17 cellular contexts compared by ENCODE assay signal in genomic region chr21:31172328-31172727, GRCh38.
A peak's percentile ranks its signal among the peaks of the same experiment; 100 is the strongest.
DNase-seq lines count a peak whose midpoint lies in the region; ATAC-seq and TF ChIP-seq lines count a peak whose summit lies in the region.
"Had no signal": no experiment of that assay in that cellular context is flagged by ENCODE, and none has a peak within 500 bp of the region (broad histone marks: within the 10 kb centered on the region; RNA-seq: fewer than 3 reads in every experiment).

No MANE protein-coding gene starts in this region.

- H3K36me3 ChIP-seq in suprapubic skin, result no peaks in the 10 kb centered on the region
- H3K36me3 ChIP-seq: left ventricle myocardium inferior, tibial nerve had no signal

- no peak for ATAC-seq in activated naive CD4-positive, alpha-beta T cell treated with anti-CD3 and anti-CD28 coated beads, Interleukin-2, amount 50 U/mL, for 72 hours
- ATAC-seq in T-helper 17 cell (peak; percentile 7), HG03378 (IDR thresholded peaks at IDR 0.05; ENCODE audit: unreplicated experiment) (no peak), GM18517 (IDR thresholded peaks at IDR 0.05; ENCODE audit: unreplicated experiment) (no peak)
- ATAC-seq: sciatic nerve had no signal

- TF ChIP-seq POLR2A in suprapubic skin (IDR thresholded peaks at IDR 0.05), result no peak

- no peak for TF ChIP-seq EP300 in suprapubic skin (IDR thresholded peaks at IDR 0.05)

- WGBS in suprapubic skin, result 70% methylated on average over 6 of the region's 6 CpGs

- peak overlapping the region; percentile 71 for H3K4me3 Mint-ChIP-seq in T-helper 17 cell
- peak overlapping the region; percentile 6 for H3K4me3 Mint-ChIP-seq in glutamatergic neuron (ENCODE audit: unreplicated experiment)
- H3K4me3 Mint-ChIP-seq: activated CD8-positive, alpha-beta T cell treated with anti-CD3 and anti-CD28 coated beads for 36 hours had no signal

- H3K27ac Mint-ChIP-seq in activated naive CD4-positive, alpha-beta T cell treated with anti-CD3 and anti-CD28 coated beads, Interleukin-2, amount 50 U/mL, for 72 hours, result peak overlapping the region; percentile 6 to 62
- peak overlapping the region; percentile 92 for H3K27ac Mint-ChIP-seq in T-helper 17 cell
- peak overlapping the region; percentile 84 for H3K27ac Mint-ChIP-seq in glutamatergic neuron (ENCODE audit: unreplicated experiment)
- H3K27ac Mint-ChIP-seq: activated CD8-positive, alpha-beta T cell treated with anti-CD3 and anti-CD28 coated beads for 36 hours had no signal

- no peaks in the 10 kb centered on the region for H3K27me3 ChIP-seq in suprapubic skin
- H3K27me3 ChIP-seq: tibial nerve had no signal

- TF ChIP-seq CTCF in glutamatergic neuron (IDR thresholded peaks at IDR 0.05; ENCODE audit: partially characterized antibody, unreplicated experiment) (no peak), suprapubic skin (IDR thresholded peaks at IDR 0.05) (no peak)

- H3K4me1 Mint-ChIP-seq in T-helper 17 cell, result peaks cover 46% of the 10 kb centered on the region
- peaks cover 32% of the 10 kb centered on the region for H3K4me1 Mint-ChIP-seq in glutamatergic neuron (ENCODE audit: low read depth, unreplicated experiment)

- peaks cover 10% of the 10 kb centered on the region for H3K4me1 ChIP-seq in suprapubic skin

- peaks cover 18 to 39% of the 10 kb centered on the region in 2 donors for H3K36me3 Mint-ChIP-seq in activated naive CD4-positive, alpha-beta T cell treated with anti-CD3 and anti-CD28 coated beads, Interleukin-2, amount 50 U/mL, for 72 hours
- H3K36me3 Mint-ChIP-seq in T-helper 17 cell (ENCODE audit: low read depth), result peaks cover 9% of the 10 kb centered on the region
- H3K36me3 Mint-ChIP-seq in glutamatergic neuron (ENCODE audit: unreplicated experiment), result peaks cover 5% of the 10 kb centered on the region

- no peak overlapping the region for H3K4me3 ChIP-seq in suprapubic skin
- H3K4me3 ChIP-seq: left ventricle myocardium inferior, tibial nerve had no signal

- H3K9me3 Mint-ChIP-seq in activated naive CD4-positive, alpha-beta T cell treated with anti-CD3 and anti-CD28 coated beads, Interleukin-2, amount 50 U/mL, for 72 hours, result no peaks in the 10 kb centered on the region
- peaks cover 3% of the 10 kb centered on the region for H3K9me3 Mint-ChIP-seq in glutamatergic neuron (ENCODE audit: unreplicated experiment)
- H3K9me3 Mint-ChIP-seq: activated CD8-positive, alpha-beta T cell treated with anti-CD3 and anti-CD28 coated beads for 36 hours had no signal

- H3K27me3 Mint-ChIP-seq in T-helper 17 cell (no peaks in the 10 kb centered on the region), glutamatergic neuron (ENCODE audit: unreplicated experiment) (peaks cover 2% of the 10 kb centered on the region)
- H3K27me3 Mint-ChIP-seq: activated CD8-positive, alpha-beta T cell treated with anti-CD3 and anti-CD28 coated beads for 36 hours had no signal

- H3K9me3 ChIP-seq in T-helper 17 cell (ENCODE audit: control insufficient read depth, low read length, poor library complexity, severe bottlenecking) (no peaks in the 10 kb centered on the region), suprapubic skin (no peaks in the 10 kb centered on the region)
- H3K9me3 ChIP-seq: left ventricle myocardium inferior, tibial nerve had no signal

- peak overlapping the region; percentile 10 for H3K27ac ChIP-seq in suprapubic skin
- H3K27ac ChIP-seq: left ventricle myocardium inferior had no signal

- no peak for DNase-seq in activated naive CD4-positive, alpha-beta T cell treated with anti-CD3 and anti-CD28 coated beads, Interleukin-2, amount 50 U/mL, for 72 hours (ENCODE audit: low spot score in 2 of 2)
- no peak for DNase-seq in activated naive CD4-positive, alpha-beta T cell treated with Interleukin-2 at 50 U/mL for 16 hours
- DNase-seq in T-helper 17 cell (no peak), glutamatergic neuron (no peak), suprapubic skin (ENCODE audit: low spot score in 2 of 2) (no peak)
- DNase-seq: activated CD8-positive, alpha-beta T cell treated with anti-CD3 and anti-CD28 coated beads for 36 hours; aorta; Calu3; effector CD8-positive, alpha-beta T cell; Kasumi-1; left ventricle myocardium inferior; NCI-H1048; stimulated activated naive CD4-positive, alpha-beta T cell had no signal

Comparison
In these comparisons a context has a peak if more than half of its experiments do, and no peak if none do; other contexts are left out.
1. H3K27ac Mint-ChIP-seq: peak in every context shown above with its lines; median percentile 92 in T-helper 17 cell; 84 in glutamatergic neuron; 34 in activated naive CD4-positive, alpha-beta T cell treated with anti-CD3 and anti-CD28 coated beads, Interleukin-2, amount 50 U/mL, for 72 hours.